In the genomic region with DNA sequence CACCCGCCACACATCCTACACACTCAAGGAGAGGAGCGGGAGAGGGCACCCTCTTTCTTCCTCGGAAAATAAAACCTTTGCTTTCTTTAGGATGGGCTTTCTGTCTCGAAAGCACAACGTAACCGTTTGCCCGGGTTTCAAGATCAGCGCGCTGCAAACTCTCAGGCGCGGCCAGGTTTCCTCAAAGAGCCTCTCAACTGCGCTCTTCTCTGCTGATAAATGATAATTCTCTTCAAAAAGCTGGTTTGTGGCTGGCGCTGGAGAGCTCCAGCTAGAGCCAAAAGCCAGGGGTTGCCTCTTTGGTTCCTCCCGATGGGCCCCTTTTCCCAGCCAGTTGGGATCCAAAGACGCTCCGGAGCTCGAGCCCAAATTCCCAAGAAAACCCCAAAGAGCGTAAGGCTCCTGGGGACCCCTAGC, we compare ENCODE assay signal across 7 cellular contexts. TPM values are rescaled to one million over a fixed set of nuclear protein-coding genes. Genes with fewer than 3 reads are reported as not detected.
DNase-seq lines count a peak whose midpoint lies in the region; ATAC-seq and TF ChIP-seq lines count a peak whose summit lies in the region.

No MANE protein-coding gene starts in this region.

- TF ChIP-seq CTCF in foreskin fibroblast (IDR thresholded peaks at IDR 0.05; ENCODE audit: low read depth, low read length) (no peak), progenitor cell of endocrine pancreas (IDR thresholded peaks at IDR 0.05; ENCODE audit: unreplicated experiment) (no peak)

- no peaks in the 10 kb centered on the region for H3K9me3 Mint-ChIP-seq in progenitor cell of endocrine pancreas (ENCODE audit: low read depth)

- peak overlapping the region; percentile 58 to 64 for H3K4me3 ChIP-seq in foreskin fibroblast (ENCODE audit: low read depth in 1 of 2, low read length in 2 of 2)

- H3K27ac Mint-ChIP-seq in progenitor cell of endocrine pancreas = peak overlapping the region; percentile 53

- ATAC-seq in GM18907 (IDR thresholded peaks at IDR 0.05; ENCODE audit: unreplicated experiment) (peak; percentile 16), HG02759 (IDR thresholded peaks at IDR 0.05; ENCODE audit: unreplicated experiment) (peak; percentile 11), SK-N-SH treated with all-trans-retinoic acid at 6 μM for 48 hours (peak; percentile 68)

- DNase-seq in foreskin fibroblast (peak; percentile 47 to 76), progenitor cell of endocrine pancreas (ENCODE audit: low spot score, unreplicated experiment) (no peak), Ammon's horn (ENCODE audit: low spot score) (no peak)
- no peak for DNase-seq in stimulated activated CD4-positive, alpha-beta T cell treated with anti-CD3 and anti-CD28 coated beads, Interleukin-15, amount 100 ng/mL, for 24 hours

- H3K36me3 Mint-ChIP-seq in progenitor cell of endocrine pancreas (ENCODE audit: insufficient read depth) = peaks cover 2% of the 10 kb centered on the region

- H3K27me3 Mint-ChIP-seq in progenitor cell of endocrine pancreas = peaks cover 41% of the 10 kb centered on the region

- H3K4me3 Mint-ChIP-seq in progenitor cell of endocrine pancreas (ENCODE audit: low read depth) = peak overlapping the region; percentile 79

- peaks cover 7% of the 10 kb centered on the region for H3K4me1 Mint-ChIP-seq in progenitor cell of endocrine pancreas (ENCODE audit: low read depth)

TF ChIP-seq in SK-N-SH treated with all-trans-retinoic acid at 6 μM for 48 hours, 23 proteins besides CTCF, POLR2A, EP300 and RAD21:
- TF ChIP-seq, protein P1, sequence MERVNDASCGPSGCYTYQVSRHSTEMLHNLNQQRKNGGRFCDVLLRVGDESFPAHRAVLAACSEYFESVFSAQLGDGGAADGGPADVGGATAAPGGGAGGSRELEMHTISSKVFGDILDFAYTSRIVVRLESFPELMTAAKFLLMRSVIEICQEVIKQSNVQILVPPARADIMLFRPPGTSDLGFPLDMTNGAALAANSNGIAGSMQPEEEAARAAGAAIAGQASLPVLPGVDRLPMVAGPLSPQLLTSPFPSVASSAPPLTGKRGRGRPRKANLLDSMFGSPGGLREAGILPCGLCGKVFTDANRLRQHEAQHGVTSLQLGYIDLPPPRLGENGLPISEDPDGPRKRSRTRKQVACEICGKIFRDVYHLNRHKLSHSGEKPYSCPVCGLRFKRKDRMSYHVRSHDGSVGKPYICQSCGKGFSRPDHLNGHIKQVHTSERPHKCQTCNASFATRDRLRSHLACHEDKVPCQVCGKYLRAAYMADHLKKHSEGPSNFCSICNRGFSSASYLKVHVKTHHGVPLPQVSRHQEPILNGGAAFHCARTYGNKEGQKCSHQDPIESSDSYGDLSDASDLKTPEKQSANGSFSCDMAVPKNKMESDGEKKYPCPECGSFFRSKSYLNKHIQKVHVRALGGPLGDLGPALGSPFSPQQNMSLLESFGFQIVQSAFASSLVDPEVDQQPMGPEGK (CRISPR knock-in tag; IDR thresholded peaks at IDR 0.05; ENCODE audit: borderline replicate concordance) = no peak
- TF ChIP-seq ZNF70 (CRISPR knock-in tag; IDR thresholded peaks at IDR 0.05) (no peak), TOX (CRISPR knock-in tag; IDR thresholded peaks at IDR 0.05; ENCODE audit: borderline replicate concordance) (no peak), ZFP3 (CRISPR knock-in tag; IDR thresholded peaks at IDR 0.05) (0 out of 2 replicates have a peak, but pooled peaks have one; percentile 21), OSR1 (CRISPR knock-in tag; IDR thresholded peaks at IDR 0.05) (no peak)

RNA-seq across cellular contexts. Expression of gene PLCB1, which starts 0.5 kb away (rescaled TPM):
- total RNA-seq in progenitor cell of endocrine pancreas = 16.2 and 18.0 TPM in 2 replicates

Comparison
In these comparisons a context has a peak if more than half of its experiments do, and no peak if none do; other contexts are left out.
1. ATAC-seq: peak in every context shown above with its lines; median percentile 68 in SK-N-SH treated with all-trans-retinoic acid at 6 μM for 48 hours; 16 in GM18907; 11 in HG02759.
2. DNase-seq: peak in foreskin fibroblast (2 of 2); none in progenitor cell of endocrine pancreas (single experiment), stimulated activated CD4-positive, alpha-beta T cell treated with anti-CD3 and anti-CD28 coated beads, Interleukin-15, amount 100 ng/mL, for 24 hours (single experiment) and Ammon's horn (single experiment).